8 cellular contexts compared by ENCODE assay signal in the genomic region with DNA sequence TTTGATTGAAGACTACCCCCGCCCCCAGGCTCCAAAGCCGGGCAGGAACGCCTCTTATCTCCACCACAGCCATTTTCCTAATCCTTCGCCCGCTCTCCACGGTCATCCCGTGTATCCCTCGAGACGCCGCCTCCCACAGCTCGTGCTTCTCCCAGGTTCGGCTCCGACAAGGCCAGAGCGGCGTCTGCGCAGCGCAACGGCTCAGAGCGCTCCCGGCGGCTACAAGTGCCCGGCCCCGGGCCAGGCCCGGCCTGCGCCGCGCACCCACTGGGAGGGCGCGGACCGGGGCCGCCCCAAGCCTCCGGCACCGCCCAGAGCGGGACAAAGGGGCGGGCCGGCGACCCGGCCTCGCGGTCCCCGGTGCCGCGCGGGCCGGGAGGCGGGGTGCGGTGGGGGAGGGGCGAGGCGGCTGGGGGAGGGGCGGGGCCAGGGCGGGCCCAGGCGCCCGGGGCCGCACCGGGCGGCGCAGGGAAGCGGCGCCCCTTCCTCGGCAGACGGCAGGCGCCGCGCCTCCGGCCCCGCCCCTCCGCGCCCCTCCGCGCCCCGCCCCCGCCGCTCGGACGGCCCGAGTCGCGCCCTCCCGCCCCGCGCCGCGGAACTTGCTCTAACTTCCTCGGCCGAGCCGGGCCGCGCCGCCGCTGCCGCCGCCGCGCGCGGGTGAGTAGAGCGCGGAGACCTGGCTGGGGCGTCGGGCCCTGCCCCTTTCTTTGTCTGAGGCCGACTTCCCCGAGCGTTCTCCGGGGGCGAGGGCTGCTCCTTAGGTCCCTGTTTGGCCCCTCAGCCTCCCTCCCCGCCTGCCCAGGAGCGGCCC. TPM values are rescaled to one million over a fixed set of nuclear protein-coding genes. Genes with fewer than 3 reads are reported as not detected.
DNase-seq lines count a peak whose midpoint lies in the region; ATAC-seq and TF ChIP-seq lines count a peak whose summit lies in the region.

A gene with protein sequence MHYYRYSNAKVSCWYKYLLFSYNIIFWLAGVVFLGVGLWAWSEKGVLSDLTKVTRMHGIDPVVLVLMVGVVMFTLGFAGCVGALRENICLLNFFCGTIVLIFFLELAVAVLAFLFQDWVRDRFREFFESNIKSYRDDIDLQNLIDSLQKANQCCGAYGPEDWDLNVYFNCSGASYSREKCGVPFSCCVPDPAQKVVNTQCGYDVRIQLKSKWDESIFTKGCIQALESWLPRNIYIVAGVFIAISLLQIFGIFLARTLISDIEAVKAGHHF (plus strand): TSS at position 596 of the 811 bp plus-strand sequence. CDS start 34,924 bp downstream, outside the sequence.

- H3K36me3 ChIP-seq in CD4-positive, CD25-positive, alpha-beta regulatory T cell (ENCODE audit: control insufficient read depth, insufficient read depth, low read length), result peaks cover 2% of the 10 kb centered on the region
- H3K36me3 ChIP-seq in Peyer's patch, result no peaks in the 10 kb centered on the region

- peak; percentile 71 to 79 (median 74) for DNase-seq in CD4-positive, CD25-positive, alpha-beta regulatory T cell
- DNase-seq in Peyer's patch, result peak; percentile 83 to 93 (median 93)
- DNase-seq in fibroblast of gingiva (ENCODE audit: low read depth), result peak; percentile 82
- DNase-seq in naive B cell, result peak; percentile 78
- peak; percentile 81 for DNase-seq in stimulated activated naive CD8-positive, alpha-beta T cell treated with anti-CD3 and anti-CD28 coated beads, Interleukin-15, Interleukin-2, amounts not matched to agents 100 U/mL and 50 U/mL, for 24 hours

- ATAC-seq in CD4-positive, CD25-positive, alpha-beta regulatory T cell (ENCODE audit: low read depth in 2 of 2), result peak; percentile 70 to 75
- ATAC-seq in GM19324 (IDR thresholded peaks at IDR 0.05; ENCODE audit: low FRiP score, unreplicated experiment) (peak; percentile 87), HG03442 (IDR thresholded peaks at IDR 0.05; ENCODE audit: unreplicated experiment) (peak; percentile 58), naive B cell (ENCODE audit: low read depth in 2 of 2) (peak; percentile 70)
- peak; percentile 74 for ATAC-seq in activated T-helper 17 cell treated with anti-CD3 and anti-CD28 coated beads, Interleukin-2, amount 50 U/mL, for 72 hours (replicated peaks)
- peak; percentile 83 for ATAC-seq in stimulated activated naive CD8-positive, alpha-beta T cell treated with anti-CD3 and anti-CD28 coated beads, Interleukin-15, Interleukin-2, amounts not matched to agents 100 U/mL and 50 U/mL, for 24 hours

- peaks cover 7 to 39% (median 20%) of the 10 kb centered on the region in 4 donors for H3K4me1 Mint-ChIP-seq in CD4-positive, CD25-positive, alpha-beta regulatory T cell
- peaks cover 22% of the 10 kb centered on the region for H3K4me1 Mint-ChIP-seq in activated T-helper 17 cell treated with anti-CD3 and anti-CD28 coated beads, Interleukin-2, amount 50 U/mL, for 72 hours
- peaks cover 26 to 40% (median 35%) of the 10 kb centered on the region in 3 donors for H3K4me1 Mint-ChIP-seq in naive B cell

- peak within 1 kb of the TSS; percentile 91 for H3K4me3 ChIP-seq in CD4-positive, CD25-positive, alpha-beta regulatory T cell (ENCODE audit: low read depth, low read length)
- peak within 1 kb of the TSS; percentile 93 to 100 (median 98) for H3K4me3 ChIP-seq in Peyer's patch

- peak within 1 kb of the TSS; percentile 79 to 100 (median 97) for H3K4me3 Mint-ChIP-seq in CD4-positive, CD25-positive, alpha-beta regulatory T cell
- peak within 1 kb of the TSS; percentile 91 for H3K4me3 Mint-ChIP-seq in activated T-helper 17 cell treated with anti-CD3 and anti-CD28 coated beads, Interleukin-2, amount 50 U/mL, for 72 hours
- H3K4me3 Mint-ChIP-seq in naive B cell, result peak within 1 kb of the TSS; percentile 89 to 98 (median 94)

- peaks cover 36% of the 10 kb centered on the region for H3K4me1 ChIP-seq in CD4-positive, CD25-positive, alpha-beta regulatory T cell (ENCODE audit: control insufficient read depth, insufficient read depth, low read length, poor library complexity, severe bottlenecking)
- H3K4me1 ChIP-seq in Peyer's patch, result peaks cover 6 to 39% (median 13%) of the 10 kb centered on the region in 4 donors

- H3K27ac ChIP-seq in CD4-positive, CD25-positive, alpha-beta regulatory T cell (ENCODE audit: insufficient read depth, low read length, poor library complexity, severe bottlenecking), result peak within 1 kb of the TSS; percentile 84
- peak within 1 kb of the TSS; percentile 95 to 99 (median 98) for H3K27ac ChIP-seq in Peyer's patch

- H3K27me3 ChIP-seq in CD4-positive, CD25-positive, alpha-beta regulatory T cell (ENCODE audit: control insufficient read depth, insufficient read depth, low read length), result no peaks in the 10 kb centered on the region
- no peaks in the 10 kb centered on the region for H3K27me3 ChIP-seq in Peyer's patch

- TF ChIP-seq POLR2A in Peyer's patch (IDR thresholded peaks at IDR 0.05), result peak; percentile 69 to 73

- no peaks in the 10 kb centered on the region for H3K9me3 ChIP-seq in CD4-positive, CD25-positive, alpha-beta regulatory T cell (ENCODE audit: control insufficient read depth in 2 of 2, low read length in 2 of 2)
- H3K9me3 ChIP-seq in Peyer's patch, result no peaks in the 10 kb centered on the region

- peak in 2 of 6 experiments; percentile 14 to 33 for TF ChIP-seq CTCF in Peyer's patch (IDR thresholded peaks at IDR 0.05)

- no peaks in the 10 kb centered on the region for H3K9me3 Mint-ChIP-seq in CD4-positive, CD25-positive, alpha-beta regulatory T cell
- no peaks in the 10 kb centered on the region for H3K9me3 Mint-ChIP-seq in activated T-helper 17 cell treated with anti-CD3 and anti-CD28 coated beads, Interleukin-2, amount 50 U/mL, for 72 hours
- H3K9me3 Mint-ChIP-seq in naive B cell, result peaks cover 0 to 2% (median 0%) of the 10 kb centered on the region in 7 donors

- peak within 1 kb of the TSS; percentile 89 to 98 (median 95) for H3K27ac Mint-ChIP-seq in CD4-positive, CD25-positive, alpha-beta regulatory T cell
- H3K27ac Mint-ChIP-seq in activated T-helper 17 cell treated with anti-CD3 and anti-CD28 coated beads, Interleukin-2, amount 50 U/mL, for 72 hours, result peak within 1 kb of the TSS; percentile 89
- H3K27ac Mint-ChIP-seq in naive B cell, result peak within 1 kb of the TSS; percentile 85 to 95 (median 91)

- H3K27me3 Mint-ChIP-seq in CD4-positive, CD25-positive, alpha-beta regulatory T cell, result no peaks in the 10 kb centered on the region
- H3K27me3 Mint-ChIP-seq in activated T-helper 17 cell treated with anti-CD3 and anti-CD28 coated beads, Interleukin-2, amount 50 U/mL, for 72 hours, result no peaks in the 10 kb centered on the region
- no peaks in the 10 kb centered on the region for H3K27me3 Mint-ChIP-seq in naive B cell

- H3K36me3 Mint-ChIP-seq in CD4-positive, CD25-positive, alpha-beta regulatory T cell, result peaks cover 6% of the 10 kb centered on the region
- H3K36me3 Mint-ChIP-seq in activated T-helper 17 cell treated with anti-CD3 and anti-CD28 coated beads, Interleukin-2, amount 50 U/mL, for 72 hours (ENCODE audit: low read depth), result peaks cover 41% of the 10 kb centered on the region
- no peaks in the 10 kb centered on the region for H3K36me3 Mint-ChIP-seq in naive B cell

RNA-seq across cellular contexts. Expression of the gene that starts here (rescaled TPM):
- total RNA-seq in CD4-positive, CD25-positive, alpha-beta regulatory T cell, result 198 TPM
- polyA plus RNA-seq in CD4-positive, CD25-positive, alpha-beta regulatory T cell, result 100 to 1,000 TPM; 157 to 270 (median 180) TPM
- total RNA-seq in Peyer's patch, result 10 to 100 TPM; 51.2 to 72.0 (median 68.0) TPM
- total RNA-seq in activated T-helper 17 cell treated with anti-CD3 and anti-CD28 coated beads, Interleukin-2, amount 50 U/mL, for 72 hours, result 10 to 100 TPM; 61.9 to 64.5 TPM
- 10 to 100 TPM; 31.0 to 60.8 (median 38.1) TPM for polyA plus RNA-seq in naive B cell (ENCODE audit: low read depth in 6 of 6)

Comparison
In these comparisons a context has a peak if more than half of its experiments do, and no peak if none do; other contexts are left out.
1. Peak in every context shown above with its lines: DNase-seq, ATAC-seq, H3K4me3 ChIP-seq and H3K27ac ChIP-seq.